Comparison of ENCODE assay signal across 8 cellular contexts in genomic region chr4:6909970-6910339, GRCh38. TPM values are rescaled to one million over a fixed set of nuclear protein-coding genes. Genes with fewer than 3 reads are reported as not detected.
DNase-seq lines count a peak whose midpoint lies in the region; ATAC-seq and TF ChIP-seq lines count a peak whose summit lies in the region.

No MANE protein-coding gene starts in this region.

- H3K4me3 ChIP-seq in AG04450 (ENCODE audit: low read depth, low read length) = peak overlapping the region; percentile 67
- H3K4me3 ChIP-seq in fibroblast of the aortic adventitia (ENCODE audit: low read depth, low read length) = peak overlapping the region; percentile 67

- DNase-seq in AG04450 (ENCODE audit: low read depth, low spot score) (no peak), fibroblast of the aortic adventitia (ENCODE audit: low read depth) (no peak), progenitor cell of endocrine pancreas (ENCODE audit: low spot score, unreplicated experiment) (peak; percentile 30), AG08395 (ENCODE audit: low spot score) (no peak), NCI-H1048 (lab: John Stamatoyannopoulos, UW) (no peak)
- peak; percentile 30 for DNase-seq in activated CD4-positive, alpha-beta T cell treated with anti-CD3 and anti-CD28 coated beads, Interleukin-2, amount 10 ng/mL, durations not matched to agents 7 days and 5 days

- H3K27me3 Mint-ChIP-seq in activated CD4-positive, alpha-beta T cell treated with anti-CD3 and anti-CD28 coated beads, Interleukin-2, amount 10 ng/mL, durations not matched to agents 7 days and 5 days = no peaks in the 10 kb centered on the region
- peaks cover 12% of the 10 kb centered on the region for H3K27me3 Mint-ChIP-seq in progenitor cell of endocrine pancreas

- peak overlapping the region; percentile 91 for H3K4me3 Mint-ChIP-seq in activated CD4-positive, alpha-beta T cell treated with anti-CD3 and anti-CD28 coated beads, Interleukin-2, amount 10 ng/mL, durations not matched to agents 7 days and 5 days
- H3K4me3 Mint-ChIP-seq in progenitor cell of endocrine pancreas (ENCODE audit: low read depth) = peak overlapping the region; percentile 96

- H3K27ac Mint-ChIP-seq in activated CD4-positive, alpha-beta T cell treated with anti-CD3 and anti-CD28 coated beads, Interleukin-2, amount 10 ng/mL, durations not matched to agents 7 days and 5 days = peak overlapping the region; percentile 94
- H3K27ac Mint-ChIP-seq in progenitor cell of endocrine pancreas = peak overlapping the region; percentile 94

- ATAC-seq in GM19025 (IDR thresholded peaks at IDR 0.05; ENCODE audit: low read depth, unreplicated experiment) = peak; percentile 32
- ATAC-seq in HG03159 (IDR thresholded peaks at IDR 0.05; ENCODE audit: unreplicated experiment) = peak; percentile 32

- H3K4me1 Mint-ChIP-seq in activated CD4-positive, alpha-beta T cell treated with anti-CD3 and anti-CD28 coated beads, Interleukin-2, amount 10 ng/mL, durations not matched to agents 7 days and 5 days = peaks cover 62% of the 10 kb centered on the region
- peaks cover 24% of the 10 kb centered on the region for H3K4me1 Mint-ChIP-seq in progenitor cell of endocrine pancreas (ENCODE audit: low read depth)

- CTCF ChIA-PET in AG04450 (lab: Charles Lee) = interaction anchor here (0.6 to 1.8 kb wide), 6 partner anchors 14 to 324 kb away, joined by 3 to 9 read pairs (median 6); no protein-coding TSS in a partner anchor
- CTCF ChIA-PET in activated CD4-positive, alpha-beta T cell treated with anti-CD3 and anti-CD28 coated beads, Interleukin-2, amount 10 ng/mL, durations not matched to agents 7 days and 5 days (lab: Charles Lee) = interaction anchor here (0.7 to 2.4 kb wide), 5 partner anchors 10 to 235 kb away, joined by 3 to 12 read pairs (median 5); no protein-coding TSS in a partner anchor

- no peaks in the 10 kb centered on the region; the same call in 1 of the 2 replicates for H3K9me3 ChIP-seq in AG04450 (ENCODE audit: control insufficient read depth, insufficient read depth, low read length)

- no peaks in the 10 kb centered on the region for H3K9me3 Mint-ChIP-seq in activated CD4-positive, alpha-beta T cell treated with anti-CD3 and anti-CD28 coated beads, Interleukin-2, amount 10 ng/mL, durations not matched to agents 7 days and 5 days
- no peaks in the 10 kb centered on the region for H3K9me3 Mint-ChIP-seq in progenitor cell of endocrine pancreas (ENCODE audit: low read depth)

- H3K27me3 ChIP-seq in AG04450 (ENCODE audit: control insufficient read depth, insufficient read depth, low read length) = peaks cover 3% of the 10 kb centered on the region

- H3K27ac ChIP-seq in AG04450 (ENCODE audit: low read depth, low read length) = no peak overlapping the region

- TF ChIP-seq CTCF in AG04450 (IDR thresholded peaks at IDR 0.05; ENCODE audit: low read depth, low read length) (no peak), fibroblast of the aortic adventitia (IDR thresholded peaks at IDR 0.05; ENCODE audit: insufficient read depth, low read length) (no peak), progenitor cell of endocrine pancreas (IDR thresholded peaks at IDR 0.05; ENCODE audit: unreplicated experiment) (no peak)

- H3K36me3 Mint-ChIP-seq in activated CD4-positive, alpha-beta T cell treated with anti-CD3 and anti-CD28 coated beads, Interleukin-2, amount 10 ng/mL, durations not matched to agents 7 days and 5 days (ENCODE audit: low read depth) = no peaks in the 10 kb centered on the region
- H3K36me3 Mint-ChIP-seq in progenitor cell of endocrine pancreas (ENCODE audit: insufficient read depth) = no peaks in the 10 kb centered on the region

- POLR2A ChIA-PET in AG04450 (lab: Yijun Ruan, JAX) = interaction anchor here (0.5 to 1.6 kb wide), 15 partner anchors 10 to 269 kb away, joined by 3 to 21 read pairs (median 4); partner anchors contain the start of genes MRFAP1 and TADA2B
- POLR2A ChIA-PET in activated CD4-positive, alpha-beta T cell treated with anti-CD3 and anti-CD28 coated beads, Interleukin-2, amount 10 ng/mL, durations not matched to agents 7 days and 5 days (lab: Charles Lee) = interaction anchor here (0.5 to 1.4 kb wide), 5 partner anchors 10 to 158 kb away, joined by 3 to 14 read pairs (median 7); partner anchors contain the start of gene GRPEL1

RNA-seq across cellular contexts. Expression of gene TBC1D14, which starts 0.3 kb away (rescaled TPM):
- 46.3 and 47.1 TPM in 2 replicates for polyA plus RNA-seq in AG04450 (2011; rRNA removed)
- 43.8 and 50.4 TPM in 2 replicates for polyA minus RNA-seq in AG04450 (2011; rRNA and poly(A)+ RNA removed)
- total RNA-seq in activated CD4-positive, alpha-beta T cell treated with anti-CD3 and anti-CD28 coated beads, Interleukin-2, amount 10 ng/mL, durations not matched to agents 7 days and 5 days = 10 to 100 TPM; 50.1 to 50.2 TPM
- total RNA-seq in fibroblast of the aortic adventitia (ENCODE audit: low replicate concordance) = 34.0 and 65.1 TPM in 2 replicates
- 60.8 and 61.8 TPM in 2 replicates for total RNA-seq in progenitor cell of endocrine pancreas

Comparison
In these comparisons a context has a peak if more than half of its experiments do, and no peak if none do; other contexts are left out.
1. DNase-seq: peak in activated CD4-positive, alpha-beta T cell treated with anti-CD3 and anti-CD28 coated beads, Interleukin-2, amount 10 ng/mL, durations not matched to agents 7 days and 5 days (single experiment) and progenitor cell of endocrine pancreas (single experiment); none in AG04450 (single experiment), fibroblast of the aortic adventitia (single experiment), AG08395 (single experiment) and NCI-H1048 (single experiment).